In the genomic region with DNA sequence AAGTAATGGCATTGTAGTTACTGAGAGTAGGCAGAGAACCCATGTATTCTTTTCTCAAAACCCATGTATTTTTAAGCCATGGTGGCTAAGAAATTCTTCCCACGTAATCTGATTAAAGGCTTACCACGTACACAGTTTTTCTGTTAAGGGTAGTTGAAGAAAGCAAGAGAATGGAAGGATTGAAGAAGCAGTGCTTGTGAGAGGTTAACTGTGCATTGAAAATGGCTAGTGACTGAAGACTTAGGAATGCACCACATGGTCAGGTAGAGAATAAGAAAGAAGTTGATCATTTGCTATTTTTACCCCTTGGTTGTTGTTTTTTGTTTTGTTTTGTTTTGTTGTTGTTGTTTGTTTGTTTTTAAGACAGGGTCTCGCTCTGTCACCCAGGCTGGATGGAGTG, we compare ENCODE assay signal across 36 cellular contexts.
"Had no signal": no experiment of that assay in that cellular context is flagged by ENCODE, and none has a peak within 500 bp of the region (broad histone marks: within the 10 kb centered on the region; RNA-seq: fewer than 3 reads in every experiment).

No MANE protein-coding gene starts in this region.

- FAIRE-seq: endometrium, endothelial cell of umbilical vein had no signal

- H3K27ac Mint-ChIP-seq: activated B cell treated with CpG ODN at 0.5 μM for 24 hours; activated CD4-positive, alpha-beta memory T cell treated with anti-CD3 and anti-CD28 coated beads, Interleukin-2, amount 10 ng/mL, durations not matched to agents 7 days and 5 days; activated CD4-positive, alpha-beta T cell treated with anti-CD3 and anti-CD28 coated beads for 36 hours; activated CD4-positive, alpha-beta T cell treated with anti-CD3 and anti-CD28 coated beads, Interleukin-2, amount 10 ng/mL, durations not matched to agents 24 days and 14 days; activated naive CD8-positive, alpha-beta T cell; activated T-cell treated with anti-CD3 and anti-CD28 coated beads, Interleukin-2, amount 50 U/mL, for 24 hours; activated T-cell treated with anti-CD3 and anti-CD28 coated beads, Interleukin-2, amount 50 U/mL, for 72 hours; brain; T-helper 17 cell; T-helper 2 cell treated with Interferon-gamma antibody and Interleukin-4, amounts not matched to agents 5 μg/mL and 100 μg/mL, for 36 hours had no signal

- DNase-seq: activated B cell treated with CpG ODN at 0.5 μM for 24 hours; activated CD4-positive, alpha-beta memory T cell treated with anti-CD3 and anti-CD28 coated beads, Interleukin-2, amount 10 ng/mL, durations not matched to agents 7 days and 5 days; activated CD4-positive, alpha-beta T cell treated with anti-CD3 and anti-CD28 coated beads for 36 hours; activated CD4-positive, alpha-beta T cell treated with anti-CD3 and anti-CD28 coated beads, Interleukin-2, amount 10 ng/mL, durations not matched to agents 24 days and 14 days; activated CD4-positive, alpha-beta T cell treated with anti-CD3 and anti-CD28 coated beads, Interleukin-2, amount 50 U/mL, for 4 hours; activated CD4-positive, CD25-positive, alpha-beta regulatory T cell treated with anti-CD3 and anti-CD28 coated beads, Interleukin-2, amount 50 U/mL, for 72 hours; activated CD8-positive, alpha-beta memory T cell treated with anti-CD3 and anti-CD28 coated beads, Interleukin-2, amount 50 U/mL, for 48 hours; activated gamma-delta T cell; activated naive CD4-positive, alpha-beta T cell; activated naive CD4-positive, alpha-beta T cell treated with anti-CD3 and anti-CD28 coated beads, Interleukin-2, amount 50 U/mL, for 16 hours; activated T-cell treated with anti-CD3 and anti-CD28 coated beads for 4 hours; activated T-cell treated with anti-CD3 and anti-CD28 coated beads, Interleukin-2, amount 50 U/mL, for 24 hours; activated T-cell treated with anti-CD3 and anti-CD28 coated beads, Interleukin-2, amount 50 U/mL, for 72 hours; amniotic stem cell; anterior cingulate cortex; central memory CD4-positive, alpha-beta T cell; cerebellar nuclear complex; colonic mucosa; effector CD8-positive, alpha-beta T cell; foreskin fibroblast; gastrocnemius medialis; glutamatergic neuron; heart right ventricle; T-helper 1 cell; T-helper 17 cell; T1000; WERI-Rb-1 had no signal

- H3K4me1 Mint-ChIP-seq: activated B cell treated with CpG ODN at 0.5 μM for 24 hours; activated CD4-positive, alpha-beta memory T cell treated with anti-CD3 and anti-CD28 coated beads, Interleukin-2, amount 10 ng/mL, durations not matched to agents 7 days and 5 days; activated CD4-positive, alpha-beta T cell treated with anti-CD3 and anti-CD28 coated beads for 36 hours; activated CD4-positive, alpha-beta T cell treated with anti-CD3 and anti-CD28 coated beads, Interleukin-2, amount 10 ng/mL, durations not matched to agents 24 days and 14 days; T-helper 17 cell had no signal

- H3K4me3 Mint-ChIP-seq: activated B cell treated with CpG ODN at 0.5 μM for 24 hours; activated CD4-positive, alpha-beta memory T cell treated with anti-CD3 and anti-CD28 coated beads, Interleukin-2, amount 10 ng/mL, durations not matched to agents 7 days and 5 days; activated CD4-positive, alpha-beta T cell treated with anti-CD3 and anti-CD28 coated beads for 36 hours; activated CD4-positive, alpha-beta T cell treated with anti-CD3 and anti-CD28 coated beads, Interleukin-2, amount 10 ng/mL, durations not matched to agents 24 days and 14 days; activated naive CD8-positive, alpha-beta T cell; activated T-cell treated with anti-CD3 and anti-CD28 coated beads, Interleukin-2, amount 50 U/mL, for 24 hours; activated T-cell treated with anti-CD3 and anti-CD28 coated beads, Interleukin-2, amount 50 U/mL, for 72 hours; brain; T-helper 17 cell; T-helper 2 cell treated with Interferon-gamma antibody and Interleukin-4, amounts not matched to agents 5 μg/mL and 100 μg/mL, for 36 hours had no signal

- H3K9me3 Mint-ChIP-seq: activated B cell treated with CpG ODN at 0.5 μM for 24 hours; activated CD4-positive, alpha-beta memory T cell treated with anti-CD3 and anti-CD28 coated beads, Interleukin-2, amount 10 ng/mL, durations not matched to agents 7 days and 5 days; activated CD4-positive, alpha-beta T cell treated with anti-CD3 and anti-CD28 coated beads, Interleukin-2, amount 10 ng/mL, durations not matched to agents 24 days and 14 days; activated T-cell treated with anti-CD3 and anti-CD28 coated beads, Interleukin-2, amount 50 U/mL, for 24 hours; brain; T-helper 2 cell treated with Interferon-gamma antibody and Interleukin-4, amounts not matched to agents 5 μg/mL and 100 μg/mL, for 36 hours had no signal

- H3K4me3 ChIP-seq: breast epithelium, cardiac muscle cell, colonic mucosa, gastrocnemius medialis, heart right ventricle, hepatocyte had no signal

- H3K27me3 Mint-ChIP-seq: activated B cell treated with CpG ODN at 0.5 μM for 24 hours; activated CD4-positive, alpha-beta T cell treated with anti-CD3 and anti-CD28 coated beads for 36 hours; activated CD4-positive, alpha-beta T cell treated with anti-CD3 and anti-CD28 coated beads, Interleukin-2, amount 10 ng/mL, durations not matched to agents 24 days and 14 days; activated naive CD8-positive, alpha-beta T cell; activated T-cell treated with anti-CD3 and anti-CD28 coated beads, Interleukin-2, amount 50 U/mL, for 24 hours had no signal

- H3K36me3 Mint-ChIP-seq: activated naive CD8-positive, alpha-beta T cell; brain had no signal

- ATAC-seq: activated CD4-positive, alpha-beta T cell treated with anti-CD3 and anti-CD28 coated beads for 36 hours; activated T-cell treated with anti-CD3 and anti-CD28 coated beads, Interleukin-2, amount 50 U/mL, for 72 hours; esophagus mucosa; gastrocnemius medialis; heart right ventricle; T-helper 17 cell had no signal
